Comparison of ENCODE assay signal across 8 cellular contexts in the genomic region with DNA sequence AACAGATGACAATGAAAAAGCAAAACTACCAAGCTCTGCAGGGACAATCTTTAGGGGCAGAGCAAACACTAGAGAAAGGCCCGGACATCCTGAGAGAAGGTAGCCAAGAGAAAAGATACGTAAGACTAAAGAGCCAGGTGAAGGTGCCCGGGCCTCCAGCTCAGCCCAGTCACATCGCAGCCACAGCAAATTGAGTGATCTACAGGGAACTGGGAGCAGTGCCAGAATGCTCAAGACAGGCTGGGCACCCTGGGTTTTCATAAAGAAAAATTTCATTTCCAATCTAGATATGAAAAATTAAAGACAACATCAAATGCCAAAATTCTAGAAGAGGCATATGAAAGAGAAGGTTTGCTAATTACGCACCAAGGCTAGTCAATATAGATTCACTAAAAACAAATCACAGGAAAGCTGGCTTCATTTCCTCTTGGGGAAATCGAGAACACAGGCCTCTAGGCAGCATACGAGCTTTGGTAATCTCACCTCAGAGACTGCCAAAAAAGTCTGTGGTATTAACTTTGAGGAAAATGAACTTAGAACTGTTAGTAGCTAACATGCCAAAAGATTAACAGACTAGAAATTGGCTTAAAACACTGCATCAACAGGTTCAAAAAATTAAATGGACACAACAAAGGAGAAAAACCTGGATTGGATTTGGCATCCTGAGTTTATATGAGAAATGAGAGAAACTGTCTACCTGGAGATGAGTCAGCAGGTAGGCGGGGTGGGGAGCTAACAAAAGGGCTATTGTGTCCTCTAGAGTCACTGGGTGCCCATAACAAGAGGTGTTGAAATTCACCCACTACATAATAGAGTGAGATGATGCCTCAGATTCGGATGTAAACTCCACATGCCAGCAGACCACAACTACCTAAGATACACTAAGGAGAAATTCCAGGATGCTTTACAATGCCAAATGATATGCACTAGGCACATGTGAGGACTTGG. TPM values are rescaled to one million over a fixed set of nuclear protein-coding genes. Genes with fewer than 3 reads are reported as not detected.
DNase-seq lines count a peak whose midpoint lies in the region; ATAC-seq and TF ChIP-seq lines count a peak whose summit lies in the region.

No MANE protein-coding gene starts in this region.

- H3K9ac ChIP-seq in DND-41 (ENCODE audit: low read depth, low read length): no peak overlapping the region
- H3K9ac ChIP-seq in colonic mucosa (ENCODE audit: low read depth in 2 of 2, low read length in 2 of 2): peak overlapping the region in 1 of 2 donors; percentile 30
- peak overlapping the region; percentile 12 for H3K9ac ChIP-seq in mucosa of stomach (ENCODE audit: low read length)

- H3K9me3 ChIP-seq in DND-41 (ENCODE audit: insufficient read depth, low read length, severe bottlenecking): no peaks in the 10 kb centered on the region
- H3K9me3 ChIP-seq in colonic mucosa: no peaks in the 10 kb centered on the region
- no peaks in the 10 kb centered on the region for H3K9me3 ChIP-seq in mucosa of stomach (ENCODE audit: control insufficient read depth, low read length)
- no peaks in the 10 kb centered on the region for H3K9me3 ChIP-seq in ovary

- no peaks in the 10 kb centered on the region for H3K27me3 Mint-ChIP-seq in activated T-helper 2 cell treated with anti-CD3 and anti-CD28 coated beads, Interferon-gamma antibody, Interleukin-2, Interleukin-4, amounts not matched to agents 10 μg/mL and 5 μg/mL and 100 μg/mL, durations not matched to agents 14 hours and 24 hours and 36 hours (ENCODE audit: low read depth)

- H3K36me3 ChIP-seq in DND-41 (ENCODE audit: insufficient read depth, low read length) (peaks cover 82% of the 10 kb centered on the region), colonic mucosa (no peaks in the 10 kb centered on the region), mucosa of stomach (ENCODE audit: control insufficient read depth, insufficient read depth, low read length) (no peaks in the 10 kb centered on the region), ovary (no peaks in the 10 kb centered on the region)

- TF ChIP-seq CTCF in DND-41 (IDR thresholded peaks at IDR 0.05; ENCODE audit: borderline replicate concordance, extremely low read depth, low read length, poor library complexity, severe bottlenecking) (no peak), colonic mucosa (IDR thresholded peaks at IDR 0.05) (no peak), ovary (IDR thresholded peaks at IDR 0.05) (no peak)

- peaks cover 78% of the 10 kb centered on the region for H4K20me1 ChIP-seq in DND-41 (ENCODE audit: insufficient read depth, low read length)

- H3K27ac ChIP-seq in DND-41 (ENCODE audit: low read length) (no peak overlapping the region; the same call in 1 of the 2 replicates), colonic mucosa (peak overlapping the region; percentile 71), ovary (no peak overlapping the region)

- H3K4me3 ChIP-seq in DND-41 (ENCODE audit: low read depth in 1 of 2, low read length in 2 of 2): no peak overlapping the region
- H3K4me3 ChIP-seq in colonic mucosa: no peak overlapping the region
- no peak overlapping the region for H3K4me3 ChIP-seq in mucosa of stomach (ENCODE audit: low read length)
- no peak overlapping the region for H3K4me3 ChIP-seq in ovary

- peaks cover 96% of the 10 kb centered on the region for H3K79me2 ChIP-seq in DND-41 (ENCODE audit: insufficient read depth, low read length)

- TF ChIP-seq POLR2A in ovary (IDR thresholded peaks at IDR 0.05): no peak

- H3K27me3 ChIP-seq in DND-41 (ENCODE audit: insufficient read depth, low read length, poor library complexity) (no peaks in the 10 kb centered on the region), colonic mucosa (no peaks in the 10 kb centered on the region), mucosa of stomach (ENCODE audit: control insufficient read depth, insufficient read depth, low read length) (no peaks in the 10 kb centered on the region), ovary (no peaks in the 10 kb centered on the region)

- no peak overlapping the region for H3K4me3 Mint-ChIP-seq in activated T-helper 2 cell treated with anti-CD3 and anti-CD28 coated beads, Interferon-gamma antibody, Interleukin-2, Interleukin-4, amounts not matched to agents 10 μg/mL and 5 μg/mL and 100 μg/mL, durations not matched to agents 14 hours and 24 hours and 36 hours (ENCODE audit: low read depth)

- no peak overlapping the region for H2AFZ ChIP-seq in DND-41 (ENCODE audit: low read depth, low read length)

- H3K9me3 Mint-ChIP-seq in activated T-helper 2 cell treated with anti-CD3 and anti-CD28 coated beads, Interferon-gamma antibody, Interleukin-2, Interleukin-4, amounts not matched to agents 10 μg/mL and 5 μg/mL and 100 μg/mL, durations not matched to agents 14 hours and 24 hours and 36 hours: no peaks in the 10 kb centered on the region

- H3K4me2 ChIP-seq in DND-41 (ENCODE audit: insufficient read depth, low read length): peak overlapping the region; percentile 18; the same call in 1 of the 2 replicates

- 47 to 59% (median 57%) methylated on average over 9 of the region's 9 CpGs for WGBS in ovary, 3 donors

- intact Hi-C loops in colonic mucosa (cut with DNase I): loop anchor here (10.0 kb wide), 1 partner anchor 203 kb away; the partner anchor contains the start of gene CARS2
- intact Hi-C loops in activated T-helper 2 cell treated with anti-CD3 and anti-CD28 coated beads, Interferon-gamma antibody, Interleukin-2, Interleukin-4, amounts not matched to agents 10 μg/mL and 5 μg/mL and 100 μg/mL, durations not matched to agents 14 hours and 24 hours and 36 hours (cut with micrococcal nuclease): no loop called here
- intact Hi-C loops in ovary (cut with DNase I): loop anchor here in 1 of 4 donors (5.0 kb wide), 1 partner anchor 701 kb away; no protein-coding TSS in a partner anchor

- H3K4me1 ChIP-seq in DND-41 (ENCODE audit: insufficient read depth, low read length) (peaks cover 33% of the 10 kb centered on the region), colonic mucosa (peaks cover 8% of the 10 kb centered on the region), mucosa of stomach (ENCODE audit: control insufficient read depth, insufficient read depth, low read length) (peaks cover 31% of the 10 kb centered on the region), ovary (ENCODE audit: insufficient read depth) (peaks cover 33% of the 10 kb centered on the region)

- no peak for TF ChIP-seq EP300 in ovary (IDR thresholded peaks at IDR 0.05)

- ATAC-seq in DND-41 (ENCODE audit: insufficient read depth, low read depth) (no peak), HG03439 (IDR thresholded peaks at IDR 0.05; ENCODE audit: unreplicated experiment) (no peak)

- peaks cover 80% of the 10 kb centered on the region for H3K36me3 Mint-ChIP-seq in activated T-helper 2 cell treated with anti-CD3 and anti-CD28 coated beads, Interferon-gamma antibody, Interleukin-2, Interleukin-4, amounts not matched to agents 10 μg/mL and 5 μg/mL and 100 μg/mL, durations not matched to agents 14 hours and 24 hours and 36 hours (ENCODE audit: low read depth)

- no peak overlapping the region for H3K27ac Mint-ChIP-seq in activated T-helper 2 cell treated with anti-CD3 and anti-CD28 coated beads, Interferon-gamma antibody, Interleukin-2, Interleukin-4, amounts not matched to agents 10 μg/mL and 5 μg/mL and 100 μg/mL, durations not matched to agents 14 hours and 24 hours and 36 hours

- DNase-seq in DND-41 (no peak), NCI-H1048 (lab: John Stamatoyannopoulos, UW) (peak; percentile 61), colonic mucosa (peak; percentile 81), ecto neural progenitor cell (ENCODE audit: low spot score) (no peak), ovary (no peak)
- no peak for DNase-seq in activated T-helper 2 cell treated with anti-CD3 and anti-CD28 coated beads, Interferon-gamma antibody, Interleukin-2, Interleukin-4, amounts not matched to agents 10 μg/mL and 5 μg/mL and 100 μg/mL, durations not matched to agents 14 hours and 24 hours and 36 hours (ENCODE audit: low spot score)

- H3K4me1 Mint-ChIP-seq in activated T-helper 2 cell treated with anti-CD3 and anti-CD28 coated beads, Interferon-gamma antibody, Interleukin-2, Interleukin-4, amounts not matched to agents 10 μg/mL and 5 μg/mL and 100 μg/mL, durations not matched to agents 14 hours and 24 hours and 36 hours (ENCODE audit: low read depth): peaks cover 48% of the 10 kb centered on the region

RNA-seq across cellular contexts. Expression of gene ANKRD10, which starts 6.6 kb away (rescaled TPM):
- total RNA-seq in colonic mucosa (100 to 1,000 TPM in 1 of 2 donors, 10 to 100 TPM in 1; 94.9 to 123 TPM), ovary (100 to 1,000 TPM in 6 of 7 donors, 10 to 100 TPM in 1; 84.0 to 172 (median 133) TPM)
- 111 and 120 TPM in 2 replicates for total RNA-seq in activated T-helper 2 cell treated with anti-CD3 and anti-CD28 coated beads, Interferon-gamma antibody, Interleukin-2, Interleukin-4, amounts not matched to agents 10 μg/mL and 5 μg/mL and 100 μg/mL, durations not matched to agents 14 hours and 24 hours and 36 hours
- 10 to 100 TPM; 62.4 to 87.6 TPM for polyA plus RNA-seq in ovary

Comparison
In these comparisons a context has a peak if more than half of its experiments do, and no peak if none do; other contexts are left out.
1. DNase-seq: peak in NCI-H1048 (single experiment) and colonic mucosa (single experiment); none in DND-41 (single experiment), ecto neural progenitor cell (single experiment), activated T-helper 2 cell treated with anti-CD3 and anti-CD28 coated beads, Interferon-gamma antibody, Interleukin-2, Interleukin-4, amounts not matched to agents 10 μg/mL and 5 μg/mL and 100 μg/mL, durations not matched to agents 14 hours and 24 hours and 36 hours (single experiment) and ovary (0 of 5).